ENCODE assay signal across 8 cellular contexts in genomic region chr10:42552188-42553063, GRCh38.
A peak's percentile ranks its signal among the peaks of the same experiment; 100 is the strongest.
DNase-seq lines count a peak whose midpoint lies in the region; ATAC-seq and TF ChIP-seq lines count a peak whose summit lies in the region.

No MANE protein-coding gene starts in this region.

- H3K9me3 ChIP-seq in osteoblast (ENCODE audit: low read depth, low read length) (no peaks in the 10 kb centered on the region), thoracic aorta (no peaks in the 10 kb centered on the region)

- TF ChIP-seq CTCF in GM12864 (IDR thresholded peaks at IDR 0.05; ENCODE audit: low read depth, low read length, missing control alignments) (no peak), osteoblast (IDR thresholded peaks at IDR 0.05; ENCODE audit: extremely low read depth, low read depth, low read length) (no peak), thoracic aorta (IDR thresholded peaks at IDR 0.05) (no peak)

- peaks cover 7% of the 10 kb centered on the region for H3K4me1 ChIP-seq in osteoblast (ENCODE audit: insufficient read depth, low read length)
- peaks cover 16 to 23% of the 10 kb centered on the region in 2 donors for H3K4me1 ChIP-seq in thoracic aorta (ENCODE audit: control insufficient read depth in 1 of 2, low read depth in 2 of 2)

- DNase-seq in GM12864 (ENCODE audit: low read depth) = peak; percentile 95
- DNase-seq in NCI-H1105 treated with DMSO at 0.1 percent for 48 hours (lab: John Stamatoyannopoulos, UW) = peak; percentile 85
- peak; percentile 92 for DNase-seq in SKM-1 treated with dmso at 0.1 percent for 144 hours (lab: John Stamatoyannopoulos, UW; ENCODE audit: unreplicated experiment)
- DNase-seq in activated naive CD8-positive, alpha-beta T cell treated with anti-CD3 and anti-CD28 coated beads, Interleukin-2, amount 10 ng/mL, durations not matched to agents 7 days and 5 days = peak; percentile 91
- peak; percentile 91 to 99 (median 96) for DNase-seq in head of caudate nucleus
- DNase-seq in osteoblast (ENCODE audit: insufficient read length, low spot score, missing footprints) = peak; percentile 95
- DNase-seq in thoracic aorta (ENCODE audit: low spot score) = peak; percentile 94

- peaks cover 35% of the 10 kb centered on the region for H3K36me3 Mint-ChIP-seq in activated naive CD8-positive, alpha-beta T cell treated with anti-CD3 and anti-CD28 coated beads, Interleukin-2, amount 10 ng/mL, durations not matched to agents 7 days and 5 days

- POLR2A ChIA-PET in activated naive CD8-positive, alpha-beta T cell treated with anti-CD3 and anti-CD28 coated beads, Interleukin-2, amount 10 ng/mL, durations not matched to agents 7 days and 5 days (lab: Charles Lee) = interaction anchor here (0.6 kb wide), 1 partner anchor 90 kb away, joined by 3 read pairs; no protein-coding TSS in a partner anchor

- H3K27ac ChIP-seq in osteoblast (ENCODE audit: low read depth, low read length) (peak overlapping the region; percentile 40), thoracic aorta (peak overlapping the region in 1 of 2 donors; percentile 38)

- no peaks in the 10 kb centered on the region for H3K27me3 ChIP-seq in osteoblast (ENCODE audit: insufficient read depth, low read length)
- H3K27me3 ChIP-seq in thoracic aorta (replicated peaks; ENCODE audit: insufficient read depth) = no peaks in the 10 kb centered on the region

- H3K4me2 ChIP-seq in osteoblast (ENCODE audit: insufficient read depth, low read length) = peak overlapping the region; percentile 73

- H3K4me1 Mint-ChIP-seq in activated naive CD8-positive, alpha-beta T cell treated with anti-CD3 and anti-CD28 coated beads, Interleukin-2, amount 10 ng/mL, durations not matched to agents 7 days and 5 days = peaks cover 29% of the 10 kb centered on the region

- H2AFZ ChIP-seq in osteoblast (ENCODE audit: low read length) = peak overlapping the region; percentile 99

- no peaks in the 10 kb centered on the region for H4K20me1 ChIP-seq in osteoblast (ENCODE audit: insufficient read depth, low read length)

- intact Hi-C loops in head of caudate nucleus (cut with DNase I) = loop anchor here (5.0 kb wide), 2 partner anchors 85 to 230 kb away; partner anchors contain the start of genes BMS1 and ZNF33B

- H3K4me3 ChIP-seq in GM12864 (ENCODE audit: low read depth, low read length) (peak overlapping the region; percentile 75), osteoblast (ENCODE audit: insufficient read depth, low read length) (peak overlapping the region; percentile 89), thoracic aorta (peak overlapping the region; percentile 86)

- peaks cover 5% of the 10 kb centered on the region for H3K9me3 Mint-ChIP-seq in activated naive CD8-positive, alpha-beta T cell treated with anti-CD3 and anti-CD28 coated beads, Interleukin-2, amount 10 ng/mL, durations not matched to agents 7 days and 5 days

- H3K4me3 Mint-ChIP-seq in activated naive CD8-positive, alpha-beta T cell treated with anti-CD3 and anti-CD28 coated beads, Interleukin-2, amount 10 ng/mL, durations not matched to agents 7 days and 5 days = peak overlapping the region; percentile 96

- ATAC-seq in HG02678 (IDR thresholded peaks at IDR 0.05; ENCODE audit: unreplicated experiment) = peak; percentile 95
- ATAC-seq in activated naive CD8-positive, alpha-beta T cell treated with anti-CD3 and anti-CD28 coated beads, Interleukin-2, amount 10 ng/mL, durations not matched to agents 7 days and 5 days (ENCODE audit: low read depth) = peak; percentile 95
- ATAC-seq in thoracic aorta (ENCODE audit: insufficient number of reproducible peaks, low FRiP score, low read depth) = peak; percentile 95

- peak overlapping the region; percentile 98 for H3K27ac Mint-ChIP-seq in activated naive CD8-positive, alpha-beta T cell treated with anti-CD3 and anti-CD28 coated beads, Interleukin-2, amount 10 ng/mL, durations not matched to agents 7 days and 5 days

- no peaks in the 10 kb centered on the region for H3K27me3 Mint-ChIP-seq in activated naive CD8-positive, alpha-beta T cell treated with anti-CD3 and anti-CD28 coated beads, Interleukin-2, amount 10 ng/mL, durations not matched to agents 7 days and 5 days

- H3K36me3 ChIP-seq in osteoblast (ENCODE audit: insufficient read depth, low read length) = no peaks in the 10 kb centered on the region
- H3K36me3 ChIP-seq in thoracic aorta = peaks cover 8% of the 10 kb centered on the region

- H3K79me2 ChIP-seq in osteoblast (ENCODE audit: insufficient read depth, low read length) = peaks cover 8% of the 10 kb centered on the region
